Comparison of ENCODE assay signal across 1 cellular context in the genomic region with DNA sequence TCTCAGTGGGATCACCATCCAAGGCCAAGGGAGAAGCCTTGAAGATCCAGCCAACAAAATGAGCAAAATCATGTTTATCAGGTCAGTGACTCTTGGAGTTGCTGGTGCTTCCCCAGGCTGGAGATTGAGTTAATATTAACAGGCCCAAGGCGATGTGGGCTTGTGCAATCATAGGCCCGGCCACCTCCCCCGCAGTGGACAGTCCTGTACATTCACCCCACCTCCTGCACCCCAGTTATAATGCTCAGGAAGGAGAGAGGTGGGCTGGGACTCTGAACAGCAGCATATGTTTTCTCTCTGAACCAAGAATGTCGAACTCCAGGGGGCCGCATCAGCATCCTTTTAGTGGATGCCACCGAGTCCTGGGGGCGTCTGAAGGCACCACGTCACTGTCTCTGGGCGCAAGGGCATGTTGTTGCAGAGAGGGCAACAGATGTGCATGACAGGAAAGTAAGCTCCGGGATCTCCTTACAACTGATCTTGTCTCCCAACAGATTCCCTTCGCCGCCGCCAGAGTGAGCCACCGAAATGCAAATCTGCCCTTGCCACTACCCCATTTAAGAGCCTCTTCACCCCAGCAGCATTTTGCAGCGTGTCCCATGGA.
TF ChIP-seq lines count a peak whose summit lies in the region.

No MANE protein-coding gene starts in this region.

TF ChIP-seq in HepG2, 621 proteins besides CTCF, POLR2A, EP300 and RAD21 (continued from another document and continues in another):
- TF ChIP-seq HNF1A (IDR thresholded peaks at IDR 0.05; ENCODE audit: low read depth) (peak; percentile 98), HNF1A (CRISPR knock-in tag; IDR thresholded peaks at IDR 0.05; ENCODE audit: borderline replicate concordance) (peak; percentile 99), ARID4A (CRISPR knock-in tag; IDR thresholded peaks at IDR 0.05; ENCODE audit: borderline replicate concordance) (peak; percentile 77; the same call in 1 of the 2 replicates), MXI1 (IDR thresholded peaks at IDR 0.05; ENCODE audit: borderline replicate concordance, low read depth, low read length) (peak; percentile 49; the same call in 1 of the 3 replicates), EED (CRISPR knock-in tag; IDR thresholded peaks at IDR 0.05) (peak; percentile 35; the same call in 1 of the 2 replicates), RCOR2 (CRISPR knock-in tag; IDR thresholded peaks at IDR 0.05) (0 out of 2 replicates have a peak, but pooled peaks have one; percentile 43), ZNF329 (CRISPR knock-in tag; IDR thresholded peaks at IDR 0.05; ENCODE audit: low read depth) (no peak), ZBTB21 (CRISPR knock-in tag; IDR thresholded peaks at IDR 0.05) (no peak), ZNF720 (CRISPR knock-in tag; IDR thresholded peaks at IDR 0.05) (no peak), ZNF737 (CRISPR knock-in tag; IDR thresholded peaks at IDR 0.05; ENCODE audit: borderline replicate concordance) (no peak), NR1H2 (CRISPR knock-in tag; IDR thresholded peaks at IDR 0.05; ENCODE audit: borderline replicate concordance, low read depth) (no peak), ZNF20 (CRISPR knock-in tag; IDR thresholded peaks at IDR 0.05) (no peak), ZNF768 (CRISPR knock-in tag; IDR thresholded peaks at IDR 0.05) (0 out of 2 replicates have a peak, but pooled peaks have one; percentile 45), HNF4G (IDR thresholded peaks at IDR 0.05; ENCODE audit: borderline replicate concordance, low read depth, low read length) (no peak), HNF4G (CRISPR knock-in tag; IDR thresholded peaks at IDR 0.05; ENCODE audit: borderline replicate concordance, low read depth) (no peak), AHDC1 (CRISPR knock-in tag; IDR thresholded peaks at IDR 0.05; ENCODE audit: borderline replicate concordance) (peak; percentile 50; the same call in 1 of the 2 replicates), ZNF205 (CRISPR knock-in tag; IDR thresholded peaks at IDR 0.05) (peak; percentile 17; the same call in 1 of the 2 replicates), NFKB2 (CRISPR knock-in tag; IDR thresholded peaks at IDR 0.05; ENCODE audit: borderline replicate concordance) (peak; percentile 38; the same call in 1 of the 2 replicates), ZBED4 (CRISPR knock-in tag; IDR thresholded peaks at IDR 0.05; ENCODE audit: borderline replicate concordance) (peak; percentile 55), MAFK (conservative IDR thresholded peaks at IDR 0.05 in 1 of 2, IDR thresholded peaks at IDR 0.05 in 1 of 2; ENCODE audit: low read length in 2 of 2) (no peak), FOXK1 (CRISPR knock-in tag; IDR thresholded peaks at IDR 0.05; ENCODE audit: borderline replicate concordance, low read depth) (peak; percentile 68; the same call in 1 of the 2 replicates), CEBPG (CRISPR knock-in tag; IDR thresholded peaks at IDR 0.05) (peak; percentile 94), ZFP90 (CRISPR knock-in tag; IDR thresholded peaks at IDR 0.05; ENCODE audit: borderline replicate concordance) (peak; percentile 29; the same call in 1 of the 2 replicates), ZNF816 (CRISPR knock-in tag; IDR thresholded peaks at IDR 0.05; ENCODE audit: borderline replicate concordance) (no peak; the same call in 1 of the 2 replicates), NFE2L2 (IDR thresholded peaks at IDR 0.05; ENCODE audit: low read length) (no peak), ZBTB26 (CRISPR knock-in tag; IDR thresholded peaks at IDR 0.05; ENCODE audit: borderline replicate concordance) (0 out of 2 replicates have a peak, but pooled peaks have one; percentile 46), ZNF644 (CRISPR knock-in tag; IDR thresholded peaks at IDR 0.05; ENCODE audit: low read depth) (peak; percentile 29; the same call in 1 of the 2 replicates), YEATS4 (CRISPR knock-in tag; IDR thresholded peaks at IDR 0.05; ENCODE audit: borderline replicate concordance) (no peak; the same call in 1 of the 2 replicates)
- TF ChIP-seq, protein P1, sequence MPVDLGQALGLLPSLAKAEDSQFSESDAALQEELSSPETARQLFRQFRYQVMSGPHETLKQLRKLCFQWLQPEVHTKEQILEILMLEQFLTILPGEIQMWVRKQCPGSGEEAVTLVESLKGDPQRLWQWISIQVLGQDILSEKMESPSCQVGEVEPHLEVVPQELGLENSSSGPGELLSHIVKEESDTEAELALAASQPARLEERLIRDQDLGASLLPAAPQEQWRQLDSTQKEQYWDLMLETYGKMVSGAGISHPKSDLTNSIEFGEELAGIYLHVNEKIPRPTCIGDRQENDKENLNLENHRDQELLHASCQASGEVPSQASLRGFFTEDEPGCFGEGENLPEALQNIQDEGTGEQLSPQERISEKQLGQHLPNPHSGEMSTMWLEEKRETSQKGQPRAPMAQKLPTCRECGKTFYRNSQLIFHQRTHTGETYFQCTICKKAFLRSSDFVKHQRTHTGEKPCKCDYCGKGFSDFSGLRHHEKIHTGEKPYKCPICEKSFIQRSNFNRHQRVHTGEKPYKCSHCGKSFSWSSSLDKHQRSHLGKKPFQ (CRISPR knock-in tag; IDR thresholded peaks at IDR 0.05; ENCODE audit: insufficient replicate concordance), result no peak
- TF ChIP-seq, protein P2, sequence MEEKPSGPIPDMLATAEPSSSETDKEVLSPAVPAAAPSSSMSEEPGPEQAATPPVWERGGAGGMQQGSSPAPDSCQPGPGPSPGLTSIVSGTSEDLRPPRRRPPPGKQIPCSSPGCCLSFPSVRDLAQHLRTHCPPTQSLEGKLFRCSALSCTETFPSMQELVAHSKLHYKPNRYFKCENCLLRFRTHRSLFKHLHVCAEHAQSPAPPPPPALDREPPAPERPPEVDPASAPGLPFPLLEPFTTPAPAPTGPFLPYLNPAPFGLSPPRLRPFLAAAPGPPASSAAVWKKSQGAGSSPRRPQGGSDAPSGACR (CRISPR knock-in tag; IDR thresholded peaks at IDR 0.05), result no peak
